ENCODE assay signal across 1 cellular context in the genomic region with DNA sequence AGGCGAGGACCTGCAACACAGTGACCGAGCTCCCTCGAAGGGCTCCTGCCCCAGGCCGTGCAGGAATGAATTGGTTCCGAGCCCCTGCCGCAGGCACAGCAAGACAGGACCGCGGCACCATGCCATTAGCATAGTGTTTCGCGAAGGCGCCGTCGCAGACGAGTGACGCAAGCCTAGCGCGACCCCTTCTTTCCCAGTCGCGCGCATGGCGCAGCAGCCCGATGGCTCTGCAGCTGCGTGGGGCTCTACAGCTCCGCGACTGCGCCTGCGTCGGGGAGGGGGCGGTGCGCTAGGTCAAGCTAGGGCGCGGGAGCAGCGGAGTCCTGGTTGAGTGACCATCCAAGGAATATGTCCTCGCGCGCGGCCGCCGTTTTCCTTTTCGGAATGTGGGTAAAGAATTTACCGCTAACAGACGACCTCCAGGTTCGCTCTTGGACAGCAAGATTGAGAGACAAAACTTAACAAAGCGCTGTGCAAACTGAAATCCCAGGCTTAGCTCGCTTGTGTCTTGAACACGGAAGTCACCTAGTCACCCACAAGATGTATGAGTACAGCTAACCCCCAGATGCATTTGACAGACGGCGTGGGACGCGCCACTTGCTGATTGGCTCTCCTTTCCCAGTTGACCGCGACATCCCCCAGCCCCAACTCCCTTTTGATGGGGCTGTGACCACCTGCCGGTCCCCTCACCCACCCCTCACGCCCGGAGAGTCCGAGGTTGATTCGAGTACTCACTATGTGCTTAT.
TF ChIP-seq lines count a peak whose summit lies in the region.

Gene TRMT61B (minus strand): TSS at position 164 of the 746 bp plus-strand sequence. CDS start 32 bp downstream, at position 132.

TF ChIP-seq in HepG2, 621 proteins besides CTCF, POLR2A, EP300 and RAD21 (continued from another document and continues in another):
- TF ChIP-seq, protein P1, sequence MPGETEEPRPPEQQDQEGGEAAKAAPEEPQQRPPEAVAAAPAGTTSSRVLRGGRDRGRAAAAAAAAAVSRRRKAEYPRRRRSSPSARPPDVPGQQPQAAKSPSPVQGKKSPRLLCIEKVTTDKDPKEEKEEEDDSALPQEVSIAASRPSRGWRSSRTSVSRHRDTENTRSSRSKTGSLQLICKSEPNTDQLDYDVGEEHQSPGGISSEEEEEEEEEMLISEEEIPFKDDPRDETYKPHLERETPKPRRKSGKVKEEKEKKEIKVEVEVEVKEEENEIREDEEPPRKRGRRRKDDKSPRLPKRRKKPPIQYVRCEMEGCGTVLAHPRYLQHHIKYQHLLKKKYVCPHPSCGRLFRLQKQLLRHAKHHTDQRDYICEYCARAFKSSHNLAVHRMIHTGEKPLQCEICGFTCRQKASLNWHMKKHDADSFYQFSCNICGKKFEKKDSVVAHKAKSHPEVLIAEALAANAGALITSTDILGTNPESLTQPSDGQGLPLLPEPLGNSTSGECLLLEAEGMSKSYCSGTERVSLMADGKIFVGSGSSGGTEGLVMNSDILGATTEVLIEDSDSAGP (CRISPR knock-in tag; IDR thresholded peaks at IDR 0.05; ENCODE audit: borderline replicate concordance), result peak; percentile 98
- TF ChIP-seq ZNF253 (CRISPR knock-in tag; IDR thresholded peaks at IDR 0.05; ENCODE audit: borderline replicate concordance), result 0 out of 2 replicates have a peak, but pooled peaks have one; percentile 37
- no peak for TF ChIP-seq ZNF251 (CRISPR knock-in tag; IDR thresholded peaks at IDR 0.05)
- no peak for TF ChIP-seq ATF5 (CRISPR knock-in tag; IDR thresholded peaks at IDR 0.05; ENCODE audit: low read depth)
- TF ChIP-seq AGO2 (optimal IDR thresholded peaks at IDR 0.05; ENCODE audit: low read depth, low read length), result no peak
- TF ChIP-seq, protein P2, sequence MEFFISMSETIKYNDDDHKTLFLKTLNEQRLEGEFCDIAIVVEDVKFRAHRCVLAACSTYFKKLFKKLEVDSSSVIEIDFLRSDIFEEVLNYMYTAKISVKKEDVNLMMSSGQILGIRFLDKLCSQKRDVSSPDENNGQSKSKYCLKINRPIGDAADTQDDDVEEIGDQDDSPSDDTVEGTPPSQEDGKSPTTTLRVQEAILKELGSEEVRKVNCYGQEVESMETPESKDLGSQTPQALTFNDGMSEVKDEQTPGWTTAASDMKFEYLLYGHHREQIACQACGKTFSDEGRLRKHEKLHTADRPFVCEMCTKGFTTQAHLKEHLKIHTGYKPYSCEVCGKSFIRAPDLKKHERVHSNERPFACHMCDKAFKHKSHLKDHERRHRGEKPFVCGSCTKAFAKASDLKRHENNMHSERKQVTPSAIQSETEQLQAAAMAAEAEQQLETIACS (CRISPR knock-in tag; IDR thresholded peaks at IDR 0.05), result peak; percentile 90
- peak; percentile 66; the same call in 1 of the 2 replicates for TF ChIP-seq HHEX (CRISPR knock-in tag; IDR thresholded peaks at IDR 0.05)
- peak; percentile 29; the same call in 1 of the 2 replicates for TF ChIP-seq ZBTB21 (CRISPR knock-in tag; IDR thresholded peaks at IDR 0.05)
- TF ChIP-seq KLF9 (CRISPR knock-in tag; IDR thresholded peaks at IDR 0.05; ENCODE audit: low read depth), result peak; percentile 97
- TF ChIP-seq ELF4 (CRISPR knock-in tag; IDR thresholded peaks at IDR 0.05; ENCODE audit: borderline replicate concordance), result no peak
- peak; percentile 65 to 81; a peak in 3 of 4 replicates for TF ChIP-seq NR2F1 (CRISPR knock-in tag; IDR thresholded peaks at IDR 0.05)
- TF ChIP-seq ZNF431 (CRISPR knock-in tag; IDR thresholded peaks at IDR 0.05; ENCODE audit: borderline replicate concordance, low read depth), result peak; percentile 96
- peak; percentile 77 for TF ChIP-seq MEF2D (CRISPR knock-in tag; IDR thresholded peaks at IDR 0.05)
- no peak for TF ChIP-seq SOX6 (IDR thresholded peaks at IDR 0.05)
- peak; percentile 83 for TF ChIP-seq SOX6 (CRISPR knock-in tag; IDR thresholded peaks at IDR 0.05)
- TF ChIP-seq ZNF230 (CRISPR knock-in tag; IDR thresholded peaks at IDR 0.05), result peak; percentile 89; the same call in 1 of the 2 replicates
- TF ChIP-seq SNAI1 (CRISPR knock-in tag; IDR thresholded peaks at IDR 0.05; ENCODE audit: borderline replicate concordance), result no peak
- no peak for TF ChIP-seq PBX2 (CRISPR knock-in tag; IDR thresholded peaks at IDR 0.05)
- no peak for TF ChIP-seq MED13 (CRISPR knock-in tag; IDR thresholded peaks at IDR 0.05)
- peak; percentile 95 for TF ChIP-seq POLR2G (IDR thresholded peaks at IDR 0.05; ENCODE audit: low read depth, low read length)
- TF ChIP-seq GPN1 (CRISPR knock-in tag; IDR thresholded peaks at IDR 0.05; ENCODE audit: borderline replicate concordance), result no peak; the same call in 1 of the 2 replicates
- 0 out of 2 replicates have a peak, but pooled peaks have one; percentile 38 for TF ChIP-seq ISX (CRISPR knock-in tag; conservative IDR thresholded peaks at IDR 0.05)
- no peak for TF ChIP-seq GTF2F1 (IDR thresholded peaks at IDR 0.05; ENCODE audit: low read length)
- TF ChIP-seq, protein P3, sequence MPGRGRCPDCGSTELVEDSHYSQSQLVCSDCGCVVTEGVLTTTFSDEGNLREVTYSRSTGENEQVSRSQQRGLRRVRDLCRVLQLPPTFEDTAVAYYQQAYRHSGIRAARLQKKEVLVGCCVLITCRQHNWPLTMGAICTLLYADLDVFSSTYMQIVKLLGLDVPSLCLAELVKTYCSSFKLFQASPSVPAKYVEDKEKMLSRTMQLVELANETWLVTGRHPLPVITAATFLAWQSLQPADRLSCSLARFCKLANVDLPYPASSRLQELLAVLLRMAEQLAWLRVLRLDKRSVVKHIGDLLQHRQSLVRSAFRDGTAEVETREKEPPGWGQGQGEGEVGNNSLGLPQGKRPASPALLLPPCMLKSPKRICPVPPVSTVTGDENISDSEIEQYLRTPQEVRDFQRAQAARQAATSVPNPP (CRISPR knock-in tag; IDR thresholded peaks at IDR 0.05), result no peak; the same call in 1 of the 2 replicates
- TF ChIP-seq MED8 (CRISPR knock-in tag; IDR thresholded peaks at IDR 0.05; ENCODE audit: insufficient replicate concordance), result peak; percentile 66
- TF ChIP-seq ZNF691 (CRISPR knock-in tag; IDR thresholded peaks at IDR 0.05; ENCODE audit: borderline replicate concordance, low read depth), result peak; percentile 94; the same call in 1 of the 2 replicates
- peak; percentile 66; the same call in 1 of the 2 replicates for TF ChIP-seq ZNF703 (CRISPR knock-in tag; IDR thresholded peaks at IDR 0.05; ENCODE audit: borderline replicate concordance)
- no peak for TF ChIP-seq ADNP (CRISPR knock-in tag; IDR thresholded peaks at IDR 0.05)
- TF ChIP-seq GTF3A (CRISPR knock-in tag; conservative IDR thresholded peaks at IDR 0.05), result peak; percentile 67
- TF ChIP-seq ZFYVE20 (CRISPR knock-in tag; IDR thresholded peaks at IDR 0.05; ENCODE audit: borderline replicate concordance, low read depth), result peak; percentile 46; the same call in 1 of the 2 replicates
- TF ChIP-seq ZNF75D (CRISPR knock-in tag; IDR thresholded peaks at IDR 0.05; ENCODE audit: borderline replicate concordance), result no peak
- TF ChIP-seq JUND (CRISPR knock-in tag; IDR thresholded peaks at IDR 0.05), result no peak
- TF ChIP-seq POLR2AphosphoS5 (IDR thresholded peaks at IDR 0.05; ENCODE audit: low read depth, low read length), result peak; percentile 96
- TF ChIP-seq, protein P4, sequence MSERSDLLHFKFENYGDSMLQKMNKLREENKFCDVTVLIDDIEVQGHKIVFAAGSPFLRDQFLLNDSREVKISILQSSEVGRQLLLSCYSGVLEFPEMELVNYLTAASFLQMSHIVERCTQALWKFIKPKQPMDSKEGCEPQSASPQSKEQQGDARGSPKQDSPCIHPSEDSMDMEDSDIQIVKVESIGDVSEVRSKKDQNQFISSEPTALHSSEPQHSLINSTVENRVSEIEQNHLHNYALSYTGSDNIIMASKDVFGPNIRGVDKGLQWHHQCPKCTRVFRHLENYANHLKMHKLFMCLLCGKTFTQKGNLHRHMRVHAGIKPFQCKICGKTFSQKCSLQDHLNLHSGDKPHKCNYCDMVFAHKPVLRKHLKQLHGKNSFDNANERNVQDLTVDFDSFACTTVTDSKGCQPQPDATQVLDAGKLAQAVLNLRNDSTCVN (CRISPR knock-in tag; IDR thresholded peaks at IDR 0.05; ENCODE audit: borderline replicate concordance), result peak; percentile 93
- TF ChIP-seq ZMYM3 (CRISPR knock-in tag; IDR thresholded peaks at IDR 0.05), result peak; percentile 59; the same call in 1 of the 2 replicates
- peak; percentile 65; the same call in 1 of the 2 replicates for TF ChIP-seq ZC3H13 (CRISPR knock-in tag; IDR thresholded peaks at IDR 0.05)
- TF ChIP-seq, protein P5, sequence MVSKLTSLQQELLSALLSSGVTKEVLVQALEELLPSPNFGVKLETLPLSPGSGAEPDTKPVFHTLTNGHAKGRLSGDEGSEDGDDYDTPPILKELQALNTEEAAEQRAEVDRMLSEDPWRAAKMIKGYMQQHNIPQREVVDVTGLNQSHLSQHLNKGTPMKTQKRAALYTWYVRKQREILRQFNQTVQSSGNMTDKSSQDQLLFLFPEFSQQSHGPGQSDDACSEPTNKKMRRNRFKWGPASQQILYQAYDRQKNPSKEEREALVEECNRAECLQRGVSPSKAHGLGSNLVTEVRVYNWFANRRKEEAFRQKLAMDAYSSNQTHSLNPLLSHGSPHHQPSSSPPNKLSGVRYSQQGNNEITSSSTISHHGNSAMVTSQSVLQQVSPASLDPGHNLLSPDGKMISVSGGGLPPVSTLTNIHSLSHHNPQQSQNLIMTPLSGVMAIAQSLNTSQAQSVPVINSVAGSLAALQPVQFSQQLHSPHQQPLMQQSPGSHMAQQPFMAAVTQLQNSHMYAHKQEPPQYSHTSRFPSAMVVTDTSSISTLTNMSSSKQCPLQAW (CRISPR knock-in tag; IDR thresholded peaks at IDR 0.05), result peak; percentile 93
- TF ChIP-seq TBX2 (CRISPR knock-in tag; IDR thresholded peaks at IDR 0.05; ENCODE audit: borderline replicate concordance), result peak; percentile 94
- TF ChIP-seq ZNF670 (CRISPR knock-in tag; IDR thresholded peaks at IDR 0.05; ENCODE audit: borderline replicate concordance), result no peak; the same call in 1 of the 2 replicates
- no peak for TF ChIP-seq NR3C1 (CRISPR knock-in tag; IDR thresholded peaks at IDR 0.05)
- TF ChIP-seq, protein P6, sequence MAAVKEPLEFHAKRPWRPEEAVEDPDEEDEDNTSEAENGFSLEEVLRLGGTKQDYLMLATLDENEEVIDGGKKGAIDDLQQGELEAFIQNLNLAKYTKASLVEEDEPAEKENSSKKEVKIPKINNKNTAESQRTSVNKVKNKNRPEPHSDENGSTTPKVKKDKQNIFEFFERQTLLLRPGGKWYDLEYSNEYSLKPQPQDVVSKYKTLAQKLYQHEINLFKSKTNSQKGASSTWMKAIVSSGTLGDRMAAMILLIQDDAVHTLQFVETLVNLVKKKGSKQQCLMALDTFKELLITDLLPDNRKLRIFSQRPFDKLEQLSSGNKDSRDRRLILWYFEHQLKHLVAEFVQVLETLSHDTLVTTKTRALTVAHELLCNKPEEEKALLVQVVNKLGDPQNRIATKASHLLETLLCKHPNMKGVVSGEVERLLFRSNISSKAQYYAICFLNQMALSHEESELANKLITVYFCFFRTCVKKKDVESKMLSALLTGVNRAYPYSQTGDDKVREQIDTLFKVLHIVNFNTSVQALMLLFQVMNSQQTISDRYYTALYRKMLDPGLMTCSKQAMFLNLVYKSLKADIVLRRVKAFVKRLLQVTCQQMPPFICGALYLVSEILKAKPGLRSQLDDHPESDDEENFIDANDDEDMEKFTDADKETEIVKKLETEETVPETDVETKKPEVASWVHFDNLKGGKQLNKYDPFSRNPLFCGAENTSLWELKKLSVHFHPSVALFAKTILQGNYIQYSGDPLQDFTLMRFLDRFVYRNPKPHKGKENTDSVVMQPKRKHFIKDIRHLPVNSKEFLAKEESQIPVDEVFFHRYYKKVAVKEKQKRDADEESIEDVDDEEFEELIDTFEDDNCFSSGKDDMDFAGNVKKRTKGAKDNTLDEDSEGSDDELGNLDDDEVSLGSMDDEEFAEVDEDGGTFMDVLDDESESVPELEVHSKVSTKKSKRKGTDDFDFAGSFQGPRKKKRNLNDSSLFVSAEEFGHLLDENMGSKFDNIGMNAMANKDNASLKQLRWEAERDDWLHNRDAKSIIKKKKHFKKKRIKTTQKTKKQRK (IDR thresholded peaks at IDR 0.05; ENCODE audit: low read length), result no peak
- TF ChIP-seq XRCC5 (optimal IDR thresholded peaks at IDR 0.05; ENCODE audit: low read length), result peak; percentile 98
- peak; percentile 25; the same call in 1 of the 2 replicates for TF ChIP-seq EEA1 (CRISPR knock-in tag; IDR thresholded peaks at IDR 0.05; ENCODE audit: borderline replicate concordance)
- no peak for TF ChIP-seq ZNF18 (CRISPR knock-in tag; IDR thresholded peaks at IDR 0.05; ENCODE audit: insufficient replicate concordance)
- peak; percentile 93 for TF ChIP-seq ATF7-NPFF (CRISPR knock-in tag; IDR thresholded peaks at IDR 0.05; ENCODE audit: low read depth)
- TF ChIP-seq, protein P7, sequence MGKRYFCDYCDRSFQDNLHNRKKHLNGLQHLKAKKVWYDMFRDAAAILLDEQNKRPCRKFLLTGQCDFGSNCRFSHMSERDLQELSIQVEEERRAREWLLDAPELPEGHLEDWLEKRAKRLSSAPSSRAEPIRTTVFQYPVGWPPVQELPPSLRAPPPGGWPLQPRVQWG (CRISPR knock-in tag; IDR thresholded peaks at IDR 0.05; ENCODE audit: borderline replicate concordance, low read depth), result no peak
- peak; percentile 95 for TF ChIP-seq KLF11 (CRISPR knock-in tag; IDR thresholded peaks at IDR 0.05)
- no peak; the same call in 1 of the 2 replicates for TF ChIP-seq ZFP36L2 (CRISPR knock-in tag; IDR thresholded peaks at IDR 0.05)
